Comparison of ENCODE assay signal across 8 cellular contexts in the genomic region with DNA sequence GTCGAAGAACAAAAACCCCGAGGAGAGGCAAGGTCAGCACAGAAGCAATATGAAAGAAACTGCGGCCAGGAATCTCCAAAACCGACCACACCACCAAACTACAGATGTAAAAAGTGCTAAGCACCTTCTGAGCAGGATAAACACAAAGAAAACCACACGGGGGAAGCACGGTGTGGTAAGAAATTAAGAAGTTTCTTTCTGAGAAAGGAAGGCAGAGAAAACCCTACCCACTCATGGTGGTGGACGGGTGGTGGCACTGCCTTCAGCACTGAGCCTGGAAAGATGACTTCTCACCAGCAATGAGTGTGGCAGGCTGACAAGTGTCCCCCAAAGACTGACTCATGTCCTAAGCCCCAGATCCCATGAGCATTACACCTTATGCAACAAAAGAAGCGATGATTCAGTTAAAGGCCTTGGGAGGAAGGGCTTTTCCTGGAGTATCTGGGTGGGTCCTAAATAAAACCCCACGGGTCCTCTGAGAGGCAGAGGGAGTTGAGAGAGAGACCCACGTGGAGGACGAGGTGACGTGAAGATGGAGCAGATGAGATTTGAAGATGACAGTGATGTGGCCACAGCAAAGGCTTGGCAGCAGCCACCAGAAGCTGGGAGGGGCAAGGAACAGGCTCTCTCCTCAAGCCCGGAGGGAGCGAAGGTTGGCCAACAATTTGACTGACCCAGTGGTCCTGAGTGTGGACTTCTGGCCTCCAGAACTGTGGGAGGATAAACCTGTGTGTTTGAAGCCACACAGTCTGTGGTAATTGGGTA.
DNase-seq lines count a peak whose midpoint lies in the region; ATAC-seq and TF ChIP-seq lines count a peak whose summit lies in the region.

No MANE protein-coding gene starts in this region.

- TF ChIP-seq CTCF in nephron progenitor cell (IDR thresholded peaks at IDR 0.05), result no peak

- peak overlapping the region; percentile 48 to 83 for H3K4me3 Mint-ChIP-seq in activated T-cell treated with anti-CD3 and anti-CD28 coated beads, Interleukin-2, amount 50 U/mL, for 72 hours
- no peak overlapping the region for H3K4me3 Mint-ChIP-seq in nephron progenitor cell

- DNase-seq in activated T-cell treated with anti-CD3 and anti-CD28 coated beads, Interleukin-2, amount 50 U/mL, for 72 hours, result peak; percentile 77 to 80
- DNase-seq in nephron progenitor cell (no peak), COLO668 (lab: John Stamatoyannopoulos, UW; ENCODE audit: unreplicated experiment) (no peak), amniotic stem cell (lab: John Stamatoyannopoulos, UW) (no peak), hippocampal formation (lab: John Stamatoyannopoulos, UW) (no peak)

- peak overlapping the region; percentile 75 for H3K27ac Mint-ChIP-seq in activated T-cell treated with anti-CD3 and anti-CD28 coated beads, Interleukin-2, amount 50 U/mL, for 72 hours
- H3K27ac Mint-ChIP-seq in nephron progenitor cell, result peak overlapping the region; percentile 37

- peaks cover 32% of the 10 kb centered on the region for H3K4me1 Mint-ChIP-seq in activated T-cell treated with anti-CD3 and anti-CD28 coated beads, Interleukin-2, amount 50 U/mL, for 72 hours (ENCODE audit: low read depth)
- H3K4me1 Mint-ChIP-seq in nephron progenitor cell, result no peaks in the 10 kb centered on the region

- H3K36me3 Mint-ChIP-seq in activated T-cell treated with anti-CD3 and anti-CD28 coated beads, Interleukin-2, amount 50 U/mL, for 72 hours (ENCODE audit: insufficient read depth in 2 of 2), result no peaks in the 10 kb centered on the region
- peaks cover 50% of the 10 kb centered on the region for H3K36me3 Mint-ChIP-seq in nephron progenitor cell (ENCODE audit: low read depth)

- no peaks in the 10 kb centered on the region for H3K9me3 Mint-ChIP-seq in activated T-cell treated with anti-CD3 and anti-CD28 coated beads, Interleukin-2, amount 50 U/mL, for 72 hours
- no peaks in the 10 kb centered on the region for H3K9me3 Mint-ChIP-seq in nephron progenitor cell

- ATAC-seq in GM18498 (IDR thresholded peaks at IDR 0.05; ENCODE audit: unreplicated experiment) (peak; percentile 59), HG03045 (IDR thresholded peaks at IDR 0.05; ENCODE audit: unreplicated experiment) (peak; percentile 72), GM18858 (IDR thresholded peaks at IDR 0.05; ENCODE audit: unreplicated experiment) (no peak)
- peak; percentile 96 to 97 for ATAC-seq in activated T-cell treated with anti-CD3 and anti-CD28 coated beads, Interleukin-2, amount 50 U/mL, for 72 hours (replicated peaks in 1 of 2)

- H3K27me3 Mint-ChIP-seq in activated T-cell treated with anti-CD3 and anti-CD28 coated beads, Interleukin-2, amount 50 U/mL, for 72 hours (ENCODE audit: low read depth), result peaks cover 32% of the 10 kb centered on the region
- H3K27me3 Mint-ChIP-seq in nephron progenitor cell (ENCODE audit: low read depth, poor library complexity), result peaks cover 4% of the 10 kb centered on the region

Comparison
In these comparisons a context has a peak if more than half of its experiments do, and no peak if none do; other contexts are left out.
1. DNase-seq: peak in activated T-cell treated with anti-CD3 and anti-CD28 coated beads, Interleukin-2, amount 50 U/mL, for 72 hours (2 of 2); none in nephron progenitor cell (single experiment), COLO668 (single experiment), amniotic stem cell (single experiment) and hippocampal formation (0 of 2).